8 cellular contexts compared by ENCODE assay signal in genomic region chr16:71894229-71894920, GRCh38. TPM values are rescaled to one million over a fixed set of nuclear protein-coding genes. Genes with fewer than 3 reads are reported as not detected.
A peak's percentile ranks its signal among the peaks of the same experiment; 100 is the strongest.
DNase-seq lines count a peak whose midpoint lies in the region; ATAC-seq and TF ChIP-seq lines count a peak whose summit lies in the region.

No MANE protein-coding gene starts in this region.

- H3K9me3 ChIP-seq in IMR-90 (ENCODE audit: control insufficient read depth, insufficient read depth, low read length) (no peaks in the 10 kb centered on the region), T-helper 17 cell (ENCODE audit: control insufficient read depth, low read length, poor library complexity, severe bottlenecking) (no peaks in the 10 kb centered on the region), breast epithelium (no peaks in the 10 kb centered on the region)

- peaks cover 36% of the 10 kb centered on the region for H4K20me1 ChIP-seq in IMR-90 (ENCODE audit: insufficient read depth, low read length)

- H4K91ac ChIP-seq in IMR-90 (ENCODE audit: insufficient read depth, low read depth, low read length): peak overlapping the region; percentile 90

- no TSS peak for BruUV-seq in IMR-90 (replicated peaks; lab: Mats Ljungman, UMichigan)

- DNase-seq in Caki2 (ENCODE audit: low read depth) (peak; percentile 67), IMR-90 (peak; percentile 76), T-helper 17 cell (peak in 2 of 3 donors; percentile 11 to 24), breast epithelium (ENCODE audit: low spot score in 2 of 2) (peak; percentile 42 to 57), inferior parietal cortex (ENCODE audit: extremely low spot score) (peak; percentile 55), AG08395 (ENCODE audit: low spot score) (no peak)

- peak overlapping the region; percentile 55 for H4K5ac ChIP-seq in IMR-90 (ENCODE audit: low read depth, low read length)

- peak; percentile 24 for ATAC-seq in GM19452 (IDR thresholded peaks at IDR 0.05; ENCODE audit: unreplicated experiment)
- ATAC-seq in IMR-90 (ENCODE audit: low read depth): peak; percentile 13
- peak; percentile 19 for ATAC-seq in T-helper 17 cell

- H3K36me3 ChIP-seq in IMR-90 (ENCODE audit: control insufficient read depth, insufficient read depth, low read length) (0 out of 2 replicates have a peak, but pooled peaks cover 1% of the 10 kb centered on the region), breast epithelium (no peaks in the 10 kb centered on the region)

- no peak for TF ChIP-seq POLR2A in IMR-90 (IDR thresholded peaks at IDR 0.05; ENCODE audit: low read depth, low read length)
- no peak for TF ChIP-seq POLR2A in breast epithelium (IDR thresholded peaks at IDR 0.05)

- intact Hi-C loops in IMR-90 (cut with micrococcal nuclease): no loop called here
- intact Hi-C loops in breast epithelium (cut with DNase I; ENCODE audit: low total_unique reads): no loop called here

- dilution Hi-C loops in IMR-90 (cut with HindIII; ENCODE audit: low sequenced_read_pairs, unreplicated experiment): no loop called here

- H2BK20ac ChIP-seq in IMR-90 (ENCODE audit: low read depth, low read length): no peak overlapping the region

- H3K27me3 Mint-ChIP-seq in T-helper 17 cell: no peaks in the 10 kb centered on the region

- peak overlapping the region; percentile 84 for H3K4me2 ChIP-seq in IMR-90 (ENCODE audit: low read depth, low read length)

- H3K14ac ChIP-seq in IMR-90 (replicated peaks; ENCODE audit: low read depth, low read length): peak overlapping the region; percentile 97

- CTCF ChIA-PET in IMR-90 (lab: Yijun Ruan, JAX): interaction anchor here (1.1 kb wide), 1 partner anchor 19 kb away, joined by 3 read pairs; no protein-coding TSS in a partner anchor

- TF ChIP-seq CTCF in IMR-90 (conservative IDR thresholded peaks at IDR 0.05; ENCODE audit: low read depth, low read length) (0 out of 2 replicates have a peak, but pooled peaks have one; percentile 19), breast epithelium (IDR thresholded peaks at IDR 0.05) (no peak)

- peak overlapping the region; percentile 96 for H3K4me3 Mint-ChIP-seq in T-helper 17 cell

- H3K56ac ChIP-seq in IMR-90 (ENCODE audit: extremely low read depth, insufficient read depth, low read length): peak overlapping the region; percentile 92

- 0% methylated on average over 8 of the region's 31 CpGs; no CpG with 5 or more reads in 1 of the 2 experiments for WGBS in IMR-90 (ENCODE audit: extremely low coverage in 2 of 2, insufficient read length in 1 of 2), 2 experiments

- 0 out of 2 replicates have a peak, but pooled peaks have one; percentile 14 for TF ChIP-seq RAD21 in IMR-90 (IDR thresholded peaks at IDR 0.05; ENCODE audit: low read length)

- H3K27ac ChIP-seq in IMR-90 (ENCODE audit: insufficient read depth, low read length) (peak overlapping the region; percentile 97), breast epithelium (peak overlapping the region; percentile 99 to 100), skin epidermis (peak overlapping the region; percentile 66 to 99 (median 97))

- in situ Hi-C loops in Caki2 (cut with HindIII; ENCODE audit: low pct_unique_long_range_greater_than_20kb, low sequenced_read_pairs): no loop called here
- in situ Hi-C loops in IMR-90 (cut with MboI; ENCODE audit: low sequenced_read_pairs): no loop called here

- peaks cover 21% of the 10 kb centered on the region for H3K4me1 Mint-ChIP-seq in T-helper 17 cell

- H3K79me1 ChIP-seq in IMR-90 (ENCODE audit: low read depth in 1 of 2, low read length in 2 of 2): no peaks in the 10 kb centered on the region; a peak in 1 of 4 replicates

- H2BK120ac ChIP-seq in IMR-90 (ENCODE audit: low read depth, low read length): peak overlapping the region; percentile 82

- no peaks in the 10 kb centered on the region for H3K36me3 Mint-ChIP-seq in T-helper 17 cell (ENCODE audit: low read depth)

- H3K27me3 ChIP-seq in IMR-90 (ENCODE audit: control insufficient read depth, insufficient read depth, low read length) (no peaks in the 10 kb centered on the region), breast epithelium (no peaks in the 10 kb centered on the region)

- peak overlapping the region; percentile 91 for H3K23ac ChIP-seq in IMR-90 (ENCODE audit: low read depth, low read length)

- H2AK5ac ChIP-seq in IMR-90 (ENCODE audit: low read depth, low read length): peak overlapping the region; percentile 76; the same call in 1 of the 2 replicates

- H3K4me1 ChIP-seq in IMR-90 (ENCODE audit: control insufficient read depth, insufficient read depth, low read length) (peaks cover 2% of the 10 kb centered on the region), breast epithelium (peaks cover 0 to 7% of the 10 kb centered on the region in 2 donors)

- peak overlapping the region; percentile 77 for H3K18ac ChIP-seq in IMR-90 (ENCODE audit: low read depth, low read length)

- H2BK15ac ChIP-seq in IMR-90 (ENCODE audit: low read depth, low read length): peak overlapping the region; percentile 50; the same call in 1 of the 3 replicates

- peak overlapping the region; percentile 85 to 88 for H4K8ac ChIP-seq in IMR-90 (ENCODE audit: low read depth in 2 of 2, low read length in 2 of 2)

- H2AK9ac ChIP-seq in IMR-90 (replicated peaks; ENCODE audit: low read depth, low read length, poor library complexity): peak overlapping the region; percentile 90

- POLR2A ChIA-PET in IMR-90 (lab: Charles Lee; ENCODE audit: unreplicated experiment): interaction anchor here (0.6 to 0.7 kb wide), 3 partner anchors 11 to 99 kb away, joined by 8 to 11 read pairs (median 9); no protein-coding TSS in a partner anchor

- H2BK5ac ChIP-seq in IMR-90 (ENCODE audit: low read depth, low read length, poor library complexity, severe bottlenecking): peak overlapping the region; percentile 84

- H3K27ac Mint-ChIP-seq in T-helper 17 cell: peak overlapping the region; percentile 95

- peaks cover 2% of the 10 kb centered on the region; the same call in 1 of the 2 replicates for H3K9me1 ChIP-seq in IMR-90 (ENCODE audit: insufficient read depth, low read length)

- H3K4ac ChIP-seq in IMR-90 (ENCODE audit: low read depth, low read length): peak overlapping the region; percentile 93

- H3K9ac ChIP-seq in IMR-90 (ENCODE audit: low read depth, low read length): peak overlapping the region; percentile 89

- H3K4me3 ChIP-seq in IMR-90 (ENCODE audit: insufficient read depth, low read depth, low read length) (peak overlapping the region; percentile 80), breast epithelium (peak overlapping the region; percentile 69 to 100 (median 88)), skin epidermis (peak overlapping the region; percentile 54 to 97 (median 89))

- peak overlapping the region; percentile 95 for H2AFZ ChIP-seq in IMR-90 (replicated peaks; ENCODE audit: low read length, poor library complexity)

TF ChIP-seq in IMR-90, 13 proteins besides CTCF, POLR2A, EP300 and RAD21 (continues in another document):
- TF ChIP-seq MXI1 (IDR thresholded peaks at IDR 0.05; ENCODE audit: borderline replicate concordance, low read depth, low read length) (no peak), SMC3 (IDR thresholded peaks at IDR 0.05; ENCODE audit: low read depth, low read length) (no peak), CEBPB (IDR thresholded peaks at IDR 0.05; ENCODE audit: low read depth, low read length) (peak; percentile 69), USF2 (IDR thresholded peaks at IDR 0.05; ENCODE audit: low read depth, low read length) (no peak), NFE2L2 (IDR thresholded peaks at IDR 0.05; ENCODE audit: low read depth, low read length) (no peak), BHLHE40 (IDR thresholded peaks at IDR 0.05; ENCODE audit: low read depth, low read length) (no peak), RCOR1 (IDR thresholded peaks at IDR 0.05; ENCODE audit: insufficient replicate concordance, low read length) (no peak), ELK1 (IDR thresholded peaks at IDR 0.05; ENCODE audit: borderline replicate concordance, low read depth, low read length) (no peak), RFX5 (IDR thresholded peaks at IDR 0.05; ENCODE audit: low read depth, low read length) (no peak)

RNA-seq across cellular contexts. Expression of gene IST1, which starts 1.0 kb away (rescaled TPM):
- 157 and 197 TPM in 2 replicates for total RNA-seq in Caki2 (2014; rRNA removed; shearing (Covaris generic); ENCODE audit: low replicate concordance)
- 175 and 186 TPM in 2 replicates for total RNA-seq in IMR-90 (2012; rRNA removed)
- polyA plus RNA-seq in IMR-90 (2012; rRNA removed): 122 and 134 TPM in 2 replicates
- 52.7 and 72.3 TPM in 2 replicates for polyA plus RNA-seq in IMR-90 (2012; cell fraction: cytosol; rRNA removed)
- 112 and 358 TPM in 2 replicates for polyA plus RNA-seq in IMR-90 (2012; cell fraction: nucleus; rRNA removed; ENCODE audit: low replicate concordance)
- 100 to 1,000 TPM; 262 to 283 TPM for total RNA-seq in T-helper 17 cell
- total RNA-seq in breast epithelium: 100 to 1,000 TPM; 217 to 303 (median 253) TPM

RNA-seq across cellular contexts. Expression of gene ZNF821, which starts 10.4 kb away (rescaled TPM):
- 11.4 and 16.1 TPM in 2 replicates for total RNA-seq in Caki2 (2014; rRNA removed; shearing (Covaris generic); ENCODE audit: low replicate concordance)
- total RNA-seq in IMR-90 (2012; rRNA removed): 4.4 and 5.9 TPM in 2 replicates
- 5.8 and 6.0 TPM in 2 replicates for polyA plus RNA-seq in IMR-90 (2012; rRNA removed)
- 6.9 and 8.2 TPM in 2 replicates for polyA plus RNA-seq in IMR-90 (2012; cell fraction: cytosol; rRNA removed)
- polyA plus RNA-seq in IMR-90 (2012; cell fraction: nucleus; rRNA removed; ENCODE audit: low replicate concordance): 14.0 and 15.1 TPM in 2 replicates
- 10 to 100 TPM; 12.2 to 14.1 TPM for total RNA-seq in T-helper 17 cell
- total RNA-seq in breast epithelium: 10 to 100 TPM in 1 of 3 donors, 1 to 10 TPM in 2; 3.7 to 11.1 (median 9.8) TPM

RNA-seq across cellular contexts. Expression of gene ATXN1L, which starts 48.6 kb away (rescaled TPM):
- 5.4 and 6.0 TPM in 2 replicates for total RNA-seq in Caki2 (2014; rRNA removed; shearing (Covaris generic); ENCODE audit: low replicate concordance)
- total RNA-seq in IMR-90 (2012; rRNA removed) (5.2 and 5.8 TPM in 2 replicates), T-helper 17 cell (10 to 100 TPM; 39.9 to 46.3 TPM), breast epithelium (10 to 100 TPM; 19.3 to 41.1 (median 28.0) TPM)
- polyA plus RNA-seq in IMR-90 (2012; rRNA removed): 8.0 and 9.2 TPM in 2 replicates
- polyA plus RNA-seq in IMR-90 (2012; cell fraction: cytosol; rRNA removed): 2.8 and 3.7 TPM in 2 replicates
- 14.7 and 27.7 TPM in 2 replicates for polyA plus RNA-seq in IMR-90 (2012; cell fraction: nucleus; rRNA removed; ENCODE audit: low replicate concordance)
